In the genomic region with DNA sequence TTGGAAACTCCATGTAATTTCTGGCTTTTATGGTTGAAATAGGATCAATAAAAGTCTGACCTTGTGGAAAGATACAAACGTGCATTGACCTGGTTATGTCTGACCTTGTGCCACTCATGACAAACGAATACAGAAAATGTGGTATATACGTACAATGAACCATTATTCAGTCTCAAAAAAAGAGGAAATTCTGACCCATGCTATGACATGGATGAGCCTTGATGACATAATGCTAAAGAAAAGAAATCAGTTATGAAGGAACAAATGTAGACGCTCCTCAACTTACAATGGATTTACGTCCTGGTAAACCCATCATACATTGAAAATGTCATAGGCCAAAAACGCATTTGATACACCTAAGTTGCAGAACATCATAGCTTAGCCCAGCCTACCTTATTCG, we compare ENCODE assay signal across 19 cellular contexts.
DNase-seq lines count a peak whose midpoint lies in the region; ATAC-seq and FAIRE-seq lines count a peak whose summit lies in the region.
"Had no signal": no experiment of that assay in that cellular context is flagged by ENCODE, and none has a peak within 500 bp of the region (broad histone marks: within the 10 kb centered on the region; RNA-seq: fewer than 3 reads in every experiment).

No MANE protein-coding gene starts in this region.

- in situ Hi-C loops in SK-MEL-5 (cut with HindIII; ENCODE audit: low pct_unique_long_range_greater_than_20kb, low sequenced_read_pairs): no loop called here

- DNase-seq in HTR-8/SVneo (ENCODE audit: insufficient read length, low spot score): no peak
- peak; percentile 26 for DNase-seq in SK-MEL-5 (ENCODE audit: low read depth, low spot score)
- no peak for DNase-seq in urothelium cell line (ENCODE audit: low spot score)
- DNase-seq in posterior cingulate gyrus: no peak
- DNase-seq: 8988T; ACHN; BE2C; C1 segment of cervical spinal cord; CD4-positive, alpha-beta memory T cell; CD4-positive, CD25-positive, alpha-beta regulatory T cell; CD8-positive, alpha-beta memory T cell; COR-L47; DMS79 treated with DMSO at 0.1 percent for 48 hours; GF-D8 had no signal

- intact Hi-C loops in posterior cingulate gyrus (cut with DNase I): no loop called here

- peak; percentile 67 for FAIRE-seq in HTR-8/SVneo (lab: Jason Lieb, UNC)
- peak; percentile 63 for FAIRE-seq in urothelium cell line (lab: Jason Lieb, UNC)
- FAIRE-seq: A204.1, G401.6, GM12891, GM19239 had no signal

- ATAC-seq in GM21526 (IDR thresholded peaks at IDR 0.05; ENCODE audit: low FRiP score, unreplicated experiment): no peak
